Comparison of ENCODE assay signal across 1 cellular context in the genomic region with DNA sequence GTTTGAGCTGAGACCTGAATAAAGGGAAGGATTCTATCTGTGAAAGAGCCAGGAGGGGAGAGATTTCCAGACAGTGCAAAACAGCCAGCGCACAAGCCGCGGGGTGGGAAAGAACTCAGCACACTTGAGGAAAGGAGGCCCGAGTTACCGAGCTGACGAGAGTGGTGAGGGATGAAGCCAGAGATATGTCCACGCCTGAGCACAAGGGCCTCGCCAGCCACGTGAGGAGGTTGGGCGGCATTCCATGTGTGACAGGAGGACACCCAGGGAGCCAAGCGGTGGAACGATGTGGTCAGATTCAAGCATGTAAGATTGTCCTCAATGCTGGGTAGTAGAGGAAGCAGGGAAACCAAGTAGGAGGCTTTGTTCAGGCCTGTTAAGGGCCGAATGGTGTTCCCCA.
TF ChIP-seq lines count a peak whose summit lies in the region.

No MANE protein-coding gene starts in this region.

TF ChIP-seq in IMR-90, 13 proteins besides CTCF, POLR2A, EP300 and RAD21:
- TF ChIP-seq RCOR1 (IDR thresholded peaks at IDR 0.05; ENCODE audit: insufficient replicate concordance, low read length), result no peak
- TF ChIP-seq, protein P1, sequence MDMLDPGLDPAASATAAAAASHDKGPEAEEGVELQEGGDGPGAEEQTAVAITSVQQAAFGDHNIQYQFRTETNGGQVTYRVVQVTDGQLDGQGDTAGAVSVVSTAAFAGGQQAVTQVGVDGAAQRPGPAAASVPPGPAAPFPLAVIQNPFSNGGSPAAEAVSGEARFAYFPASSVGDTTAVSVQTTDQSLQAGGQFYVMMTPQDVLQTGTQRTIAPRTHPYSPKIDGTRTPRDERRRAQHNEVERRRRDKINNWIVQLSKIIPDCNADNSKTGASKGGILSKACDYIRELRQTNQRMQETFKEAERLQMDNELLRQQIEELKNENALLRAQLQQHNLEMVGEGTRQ (IDR thresholded peaks at IDR 0.05; ENCODE audit: low read depth, low read length), result no peak
- TF ChIP-seq SMC3 (IDR thresholded peaks at IDR 0.05; ENCODE audit: low read depth, low read length), result no peak
- TF ChIP-seq MAFK (IDR thresholded peaks at IDR 0.05; ENCODE audit: low read depth, low read length), result no peak
- TF ChIP-seq BHLHE40 (IDR thresholded peaks at IDR 0.05; ENCODE audit: low read depth, low read length), result no peak
- TF ChIP-seq, protein P2, sequence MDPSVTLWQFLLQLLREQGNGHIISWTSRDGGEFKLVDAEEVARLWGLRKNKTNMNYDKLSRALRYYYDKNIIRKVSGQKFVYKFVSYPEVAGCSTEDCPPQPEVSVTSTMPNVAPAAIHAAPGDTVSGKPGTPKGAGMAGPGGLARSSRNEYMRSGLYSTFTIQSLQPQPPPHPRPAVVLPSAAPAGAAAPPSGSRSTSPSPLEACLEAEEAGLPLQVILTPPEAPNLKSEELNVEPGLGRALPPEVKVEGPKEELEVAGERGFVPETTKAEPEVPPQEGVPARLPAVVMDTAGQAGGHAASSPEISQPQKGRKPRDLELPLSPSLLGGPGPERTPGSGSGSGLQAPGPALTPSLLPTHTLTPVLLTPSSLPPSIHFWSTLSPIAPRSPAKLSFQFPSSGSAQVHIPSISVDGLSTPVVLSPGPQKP (IDR thresholded peaks at IDR 0.05; ENCODE audit: borderline replicate concordance, low read depth, low read length), result no peak
- TF ChIP-seq FOS (IDR thresholded peaks at IDR 0.05; ENCODE audit: low read depth, low read length), result no peak
- TF ChIP-seq MAZ (IDR thresholded peaks at IDR 0.05; ENCODE audit: borderline replicate concordance, low read depth, low read length), result no peak
- no peak for TF ChIP-seq CEBPB (IDR thresholded peaks at IDR 0.05; ENCODE audit: low read depth, low read length)
- no peak for TF ChIP-seq MXI1 (IDR thresholded peaks at IDR 0.05; ENCODE audit: borderline replicate concordance, low read depth, low read length)
- no peak for TF ChIP-seq CHD1 (IDR thresholded peaks at IDR 0.05; ENCODE audit: low read depth, low read length)
- TF ChIP-seq NFE2L2 (IDR thresholded peaks at IDR 0.05; ENCODE audit: low read depth, low read length), result no peak
- TF ChIP-seq RFX5 (IDR thresholded peaks at IDR 0.05; ENCODE audit: low read depth, low read length), result no peak
